17 cellular contexts compared by ENCODE assay signal in the genomic region with DNA sequence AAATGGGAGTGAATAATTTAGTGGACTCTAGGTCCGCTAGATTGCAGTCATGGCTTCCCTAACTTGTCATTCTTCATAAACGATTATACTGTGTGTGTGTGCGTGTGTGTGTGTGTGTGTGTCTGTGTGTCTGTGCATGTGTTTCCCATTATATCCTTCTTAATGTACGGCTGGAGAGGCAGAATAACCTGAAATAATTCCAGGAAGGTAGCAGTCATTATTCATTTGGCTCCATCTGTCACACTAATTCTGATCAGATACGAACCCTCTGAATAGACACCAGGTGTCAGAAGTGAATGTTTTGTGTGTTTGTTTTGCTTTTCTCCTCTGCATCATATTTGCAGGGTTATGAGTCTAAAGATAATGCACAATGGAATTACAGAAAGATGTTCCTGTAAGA.
DNase-seq lines count a peak whose midpoint lies in the region; ATAC-seq and TF ChIP-seq lines count a peak whose summit lies in the region.
"Had no signal": no experiment of that assay in that cellular context is flagged by ENCODE, and none has a peak within 500 bp of the region (broad histone marks: within the 10 kb centered on the region; RNA-seq: fewer than 3 reads in every experiment).

No MANE protein-coding gene starts in this region.

- no peak for ATAC-seq in SK-N-SH treated with all-trans-retinoic acid at 6 μM for 48 hours
- ATAC-seq in GM23338: no peak
- ATAC-seq in aorta (ENCODE audit: low FRiP score): no peak
- ATAC-seq: CD8-positive, alpha-beta T cell had no signal

- TF ChIP-seq CTCF in GM23338 (conservative IDR thresholded peaks at IDR 0.05; ENCODE audit: low read depth in 2 of 2) (no peak), Caco-2 (IDR thresholded peaks at IDR 0.05; ENCODE audit: insufficient read depth in 1 of 2, low read depth in 1 of 2, low read length in 1 of 2, severe bottlenecking in 1 of 2, unreplicated experiment in 1 of 2) (no peak)

- no peak overlapping the region for H2AFZ ChIP-seq in GM23338
- H2AFZ ChIP-seq: GM23248 had no signal

- peaks cover 97% of the 10 kb centered on the region for H3K9me3 Mint-ChIP-seq in GM23338
- H3K9me3 Mint-ChIP-seq in Caco-2 (ENCODE audit: unreplicated experiment): no peaks in the 10 kb centered on the region

- H3K27ac Mint-ChIP-seq in GM23338 (no peak overlapping the region), Caco-2 (ENCODE audit: unreplicated experiment) (no peak overlapping the region)
- H3K27ac Mint-ChIP-seq: CD4-positive, CD25-positive, alpha-beta regulatory T cell; CD8-positive, alpha-beta T cell; HFFc6 had no signal

- H3K4me3 ChIP-seq in GM23338 (no peak overlapping the region), aorta (ENCODE audit: low read length in 2 of 2) (no peak overlapping the region), Caco-2 (ENCODE audit: low read depth, low read length) (no peak overlapping the region)
- H3K4me3 ChIP-seq: BLaER1, GM23248, HAP-1 had no signal

- peak; percentile 3 for DNase-seq in NCI-H748 (lab: John Stamatoyannopoulos, UW; ENCODE audit: unreplicated experiment)
- no peak for DNase-seq in NCI-H748 treated with DMSO at 0.1 percent for 48 hours (lab: John Stamatoyannopoulos, UW)
- peak; percentile 61 for DNase-seq in NCI-H69 (lab: John Stamatoyannopoulos, UW)
- DNase-seq in NCI-H82 treated with DMSO at 0.1 percent for 48 hours (lab: John Stamatoyannopoulos, UW; ENCODE audit: unreplicated experiment): peak; percentile 21
- no peak for DNase-seq in GM23338 (ENCODE audit: low spot score)
- DNase-seq in aorta: no peak
- DNase-seq in Caco-2: no peak
- DNase-seq: CD4-positive, CD25-positive, alpha-beta regulatory T cell; CD8-positive, alpha-beta T cell; DMS153; DND-41; GM23248; HFFc6 had no signal

- peaks cover 36% of the 10 kb centered on the region; the same call in 2 of the 3 replicates for H3K36me3 Mint-ChIP-seq in GM23338 (ENCODE audit: low read depth)
- H3K36me3 Mint-ChIP-seq in Caco-2 (ENCODE audit: insufficient read depth, unreplicated experiment): no peaks in the 10 kb centered on the region
- H3K36me3 Mint-ChIP-seq: CD4-positive, CD25-positive, alpha-beta regulatory T cell; CD8-positive, alpha-beta T cell had no signal

- POLR2A ChIA-PET in Caco-2 (lab: Charles Lee): no interaction called here

- CTCF ChIA-PET in Caco-2 (lab: Charles Lee): no interaction called here

- H3K9me3 ChIP-seq in aorta (ENCODE audit: control insufficient read depth, low read length): no peaks in the 10 kb centered on the region
- no peaks in the 10 kb centered on the region for H3K9me3 ChIP-seq in Caco-2
- H3K9me3 ChIP-seq: BLaER1, HAP-1 had no signal

- intact Hi-C loops in aorta (cut with DNase I) (no loop called here), Caco-2 (cut with micrococcal nuclease; ENCODE audit: unreplicated experiment) (no loop called here)

- H3K36me3 ChIP-seq in GM23338 (ENCODE audit: insufficient read depth) (peaks cover 12% of the 10 kb centered on the region), aorta (ENCODE audit: control insufficient read depth in 1 of 2, insufficient read depth in 2 of 2, low read length in 1 of 2) (no peaks in the 10 kb centered on the region), Caco-2 (ENCODE audit: control insufficient read depth, insufficient read depth, low read length) (no peaks in the 10 kb centered on the region)
- H3K36me3 ChIP-seq: BLaER1, HAP-1 had no signal

- H3K4me2 ChIP-seq in GM23338: no peak overlapping the region
- H3K4me2 ChIP-seq: BLaER1 had no signal

- no peaks in the 10 kb centered on the region for H3K27me3 ChIP-seq in GM23338 (ENCODE audit: insufficient read depth)
- H3K27me3 ChIP-seq in aorta (ENCODE audit: control insufficient read depth in 1 of 2, insufficient read depth in 2 of 2, low read length in 1 of 2): no peaks in the 10 kb centered on the region
- no peaks in the 10 kb centered on the region for H3K27me3 ChIP-seq in Caco-2 (replicated peaks; ENCODE audit: control insufficient read depth, insufficient read depth, low read length)
- H3K27me3 ChIP-seq: BLaER1 had no signal

- no peaks in the 10 kb centered on the region for H3K4me1 Mint-ChIP-seq in GM23338
- H3K4me1 Mint-ChIP-seq in Caco-2 (ENCODE audit: low read depth, unreplicated experiment): no peaks in the 10 kb centered on the region
- H3K4me1 Mint-ChIP-seq: CD4-positive, CD25-positive, alpha-beta regulatory T cell had no signal

- no peaks in the 10 kb centered on the region for H3K9me2 ChIP-seq in GM23338 (ENCODE audit: insufficient read depth)

- WGBS in aorta, 2 donors: 36 to 52% methylated on average over 5 of the region's 5 CpGs

- no peaks in the 10 kb centered on the region for H4K20me1 ChIP-seq in GM23338 (replicated peaks; ENCODE audit: insufficient read depth)
- H4K20me1 ChIP-seq: BLaER1 had no signal

- H3F3A ChIP-seq in GM23338 (replicated peaks; ENCODE audit: low read depth): no peaks in the 10 kb centered on the region

- H3K27ac ChIP-seq in GM23338 (ENCODE audit: low read depth): no peak overlapping the region
- no peak overlapping the region for H3K27ac ChIP-seq in aorta (ENCODE audit: low read depth in 1 of 2, low read length in 2 of 2)
- H3K27ac ChIP-seq: BLaER1, C4-2B, GM23248 had no signal

- no peaks in the 10 kb centered on the region for H3K79me2 ChIP-seq in GM23338 (replicated peaks; ENCODE audit: insufficient read depth)

- BruUV-seq in Caco-2 (replicated peaks; lab: Mats Ljungman, UMichigan): no TSS peak

- H3K27me3 Mint-ChIP-seq in GM23338 (ENCODE audit: insufficient read depth, low read depth, poor library complexity) (peaks cover 5% of the 10 kb centered on the region), Caco-2 (ENCODE audit: insufficient read depth, unreplicated experiment) (peaks cover 23% of the 10 kb centered on the region)
- H3K27me3 Mint-ChIP-seq: CD4-positive, CD25-positive, alpha-beta regulatory T cell had no signal

- H3K4me3 Mint-ChIP-seq in GM23338: no peak overlapping the region
- H3K4me3 Mint-ChIP-seq in Caco-2 (ENCODE audit: unreplicated experiment): no peak overlapping the region
- H3K4me3 Mint-ChIP-seq: CD4-positive, CD25-positive, alpha-beta regulatory T cell; CD8-positive, alpha-beta T cell; HFFc6 had no signal

- H3K4me1 ChIP-seq in GM23338 (ENCODE audit: insufficient read depth) (no peaks in the 10 kb centered on the region), aorta (ENCODE audit: control insufficient read depth in 1 of 2, insufficient read depth in 2 of 2, low read length in 2 of 2) (no peaks in the 10 kb centered on the region), Caco-2 (no peaks in the 10 kb centered on the region)
- H3K4me1 ChIP-seq: BLaER1, HAP-1 had no signal

TF ChIP-seq in SK-N-SH treated with all-trans-retinoic acid at 6 μM for 48 hours, 23 proteins besides CTCF, POLR2A, EP300 and RAD21:
- peak; percentile 70; the same call in 1 of the 2 replicates for TF ChIP-seq TCF4 (CRISPR knock-in tag; IDR thresholded peaks at IDR 0.05; ENCODE audit: borderline replicate concordance)
- no peak for TF ChIP-seq ZC3H10 (CRISPR knock-in tag; IDR thresholded peaks at IDR 0.05)

TF ChIP-seq in GM23338, 12 proteins besides CTCF, POLR2A, EP300 and RAD21:
- no peak for TF ChIP-seq EZH2 (IDR thresholded peaks at IDR 0.05; ENCODE audit: low read depth, unreplicated experiment)
- TF ChIP-seq ETS1 (IDR thresholded peaks at IDR 0.05): no peak

Comparison
In these comparisons a context has a peak if more than half of its experiments do, and no peak if none do; other contexts are left out.
1. DNase-seq: peak in NCI-H748 (single experiment), NCI-H69 (single experiment) and NCI-H82 treated with DMSO at 0.1 percent for 48 hours (single experiment); none in NCI-H748 treated with DMSO at 0.1 percent for 48 hours (single experiment), GM23338 (single experiment), aorta (0 of 2) and Caco-2 (0 of 2).